Comparison of ENCODE assay signal across 1 cellular context in genomic region chr19:48897181-48897580, GRCh38.
TF ChIP-seq lines count a peak whose summit lies in the region.

No MANE protein-coding gene starts in this region.

TF ChIP-seq in GM23338, 12 proteins besides CTCF, POLR2A, EP300 and RAD21 (continued from another document):
- TF ChIP-seq STAT1 (IDR thresholded peaks at IDR 0.05; ENCODE audit: unreplicated experiment) (no peak), JUNB (IDR thresholded peaks at IDR 0.05; ENCODE audit: unreplicated experiment) (no peak), ZNF114 (CRISPR knock-in tag; IDR thresholded peaks at IDR 0.05) (no peak), POLR2AphosphoS5 (IDR thresholded peaks at IDR 0.05; ENCODE audit: low read depth) (no peak), REST (IDR thresholded peaks at IDR 0.05; ENCODE audit: unreplicated experiment) (no peak), CREB1 (CRISPR knock-in tag; IDR thresholded peaks at IDR 0.05; ENCODE audit: low read depth) (no peak), ZNF331 (CRISPR knock-in tag; IDR thresholded peaks at IDR 0.05; ENCODE audit: low read depth) (no peak), ZNF462 (CRISPR knock-in tag; IDR thresholded peaks at IDR 0.05) (no peak), ETS1 (IDR thresholded peaks at IDR 0.05) (no peak)
